Comparison of ENCODE assay signal across 8 cellular contexts in genomic region chr5:32233696-32234447, GRCh38. TPM values are rescaled to one million over a fixed set of nuclear protein-coding genes. Genes with fewer than 3 reads are reported as not detected.
DNase-seq lines count a peak whose midpoint lies in the region; TF ChIP-seq lines count a peak whose summit lies in the region.

No MANE protein-coding gene starts in this region.

- H3K36me3 Mint-ChIP-seq in mesothelial cell of epicardium = peaks cover 16% of the 10 kb centered on the region
- H3K36me3 Mint-ChIP-seq in CD8-positive, alpha-beta memory T cell = peaks cover 6 to 75% (median 25%) of the 10 kb centered on the region in 3 donors

- no peak overlapping the region for H3K4me3 Mint-ChIP-seq in mesothelial cell of epicardium
- H3K4me3 Mint-ChIP-seq in CD8-positive, alpha-beta memory T cell = no peak overlapping the region

- H3K27me3 Mint-ChIP-seq in mesothelial cell of epicardium (ENCODE audit: low read depth) = no peaks in the 10 kb centered on the region
- no peaks in the 10 kb centered on the region for H3K27me3 Mint-ChIP-seq in CD8-positive, alpha-beta memory T cell

- peak; percentile 10 for DNase-seq in AG09319 (ENCODE audit: extremely low read depth, low read depth)
- peak; percentile 81 for DNase-seq in MV-4-11 (lab: John Stamatoyannopoulos, UW)
- no peak for DNase-seq in coronary artery (ENCODE audit: low spot score)
- no peak for DNase-seq in mesothelial cell of epicardium (ENCODE audit: low spot score in 2 of 2, unreplicated experiment in 2 of 2)
- no peak for DNase-seq in NCI-H128 (lab: John Stamatoyannopoulos, UW; ENCODE audit: unreplicated experiment)
- no peak for DNase-seq in COR-L47 (lab: John Stamatoyannopoulos, UW)
- no peak for DNase-seq in CD8-positive, alpha-beta memory T cell
- DNase-seq in NCI-H1930 (lab: John Stamatoyannopoulos, UW) = no peak

- peak overlapping the region; percentile 50 for H3K27ac Mint-ChIP-seq in mesothelial cell of epicardium
- peak overlapping the region in 2 of 8 donors; percentile 43 to 58 for H3K27ac Mint-ChIP-seq in CD8-positive, alpha-beta memory T cell

- H3K27ac ChIP-seq in coronary artery = peak overlapping the region; percentile 34 to 61
- H3K27ac ChIP-seq in CD8-positive, alpha-beta memory T cell (ENCODE audit: low read depth, low read length) = no peak overlapping the region

- peaks cover 21% of the 10 kb centered on the region for H3K36me3 ChIP-seq in CD8-positive, alpha-beta memory T cell (ENCODE audit: insufficient read depth, low read length)

- no peaks in the 10 kb centered on the region for H3K9me3 ChIP-seq in CD8-positive, alpha-beta memory T cell (ENCODE audit: low read length)

- no peaks in the 10 kb centered on the region for H3K9me3 Mint-ChIP-seq in mesothelial cell of epicardium
- no peaks in the 10 kb centered on the region for H3K9me3 Mint-ChIP-seq in CD8-positive, alpha-beta memory T cell

- H3K4me1 Mint-ChIP-seq in mesothelial cell of epicardium = peaks cover 30% of the 10 kb centered on the region
- peaks cover 5 to 8% (median 6%) of the 10 kb centered on the region in 3 donors for H3K4me1 Mint-ChIP-seq in CD8-positive, alpha-beta memory T cell

- no peaks in the 10 kb centered on the region for H3K4me1 ChIP-seq in CD8-positive, alpha-beta memory T cell (ENCODE audit: insufficient read depth, low read length)

- POLR2A ChIA-PET in CD8-positive, alpha-beta memory T cell (lab: Charles Lee) = no interaction called here

- CTCF ChIA-PET in CD8-positive, alpha-beta memory T cell (lab: Charles Lee) = interaction anchor here (1.2 to 7.4 kb wide), 4 partner anchors 8 to 96 kb away, joined by 3 to 144 read pairs (median 14); no protein-coding TSS in a partner anchor

- no peak overlapping the region for H3K4me3 ChIP-seq in coronary artery
- no peak overlapping the region for H3K4me3 ChIP-seq in CD8-positive, alpha-beta memory T cell (ENCODE audit: low read length)

- TF ChIP-seq CTCF in AG09319 (IDR thresholded peaks at IDR 0.05; ENCODE audit: low read depth, low read length) = no peak
- TF ChIP-seq CTCF in coronary artery (IDR thresholded peaks at IDR 0.05) = no peak
- no peak for TF ChIP-seq CTCF in mesothelial cell of epicardium (IDR thresholded peaks at IDR 0.05; ENCODE audit: unreplicated experiment)

- no peaks in the 10 kb centered on the region for H3K27me3 ChIP-seq in CD8-positive, alpha-beta memory T cell (ENCODE audit: insufficient read depth, low read length, poor library complexity, severe bottlenecking)

RNA-seq across cellular contexts. Expression of gene GOLPH3, which starts 59.8 kb away (rescaled TPM):
- total RNA-seq in mesothelial cell of epicardium = 66.2 to 73.7 TPM (median 68.8 TPM) in 3 replicates
- 100 to 1,000 TPM; 109 to 110 TPM for total RNA-seq in CD8-positive, alpha-beta memory T cell
- polyA plus RNA-seq in CD8-positive, alpha-beta memory T cell = 105 TPM

Comparison
In these comparisons a context has a peak if more than half of its experiments do, and no peak if none do; other contexts are left out.
1. DNase-seq: peak in AG09319 (single experiment) and MV-4-11 (single experiment); none in coronary artery (single experiment), mesothelial cell of epicardium (0 of 2), NCI-H128 (single experiment), COR-L47 (single experiment), CD8-positive, alpha-beta memory T cell (0 of 5) and NCI-H1930 (0 of 2).